In genomic region chr9:77848897-77849296, GRCh38 we compare ENCODE assay signal across 9 cellular contexts.
DNase-seq lines count a peak whose midpoint lies in the region; ATAC-seq and TF ChIP-seq lines count a peak whose summit lies in the region.
"Had no signal": no experiment of that assay in that cellular context is flagged by ENCODE, and none has a peak within 500 bp of the region (broad histone marks: within the 10 kb centered on the region; RNA-seq: fewer than 3 reads in every experiment).

No MANE protein-coding gene starts in this region.

- H4K20me1 ChIP-seq in BLaER1 treated with 17β-estradiol and CSF1 and Interleukin-3, amounts not matched to agents 10 nM and 100 nM: peaks cover 0 to 100% (median 16%) of the 10 kb centered on the region in 11 experiments; a peak in 17 of 22 replicates

- H3K36me3 ChIP-seq in BLaER1 treated with 17β-estradiol and CSF1 and Interleukin-3, amounts not matched to agents 10 nM and 100 nM: peaks cover 0 to 46% (median 0%) of the 10 kb centered on the region in 11 experiments; a peak in 7 of 22 replicates
- no peaks in the 10 kb centered on the region for H3K36me3 ChIP-seq in RWPE2 (ENCODE audit: low read depth)
- no peaks in the 10 kb centered on the region for H3K36me3 ChIP-seq in prostate gland

- H3K4me2 ChIP-seq in BLaER1 treated with 17β-estradiol and CSF1 and Interleukin-3, amounts not matched to agents 10 nM and 100 nM: peak overlapping the region in 6 of 11 experiments; percentile 3 to 81 (median 72); a peak in 8 of 22 replicates

- TF ChIP-seq CTCF in RWPE2 (IDR thresholded peaks at IDR 0.05; ENCODE audit: poor library complexity, severe bottlenecking): no peak
- no peak for TF ChIP-seq CTCF in prostate gland (IDR thresholded peaks at IDR 0.05)

- WGBS in prostate gland: 59% methylated on average over 6 of the region's 6 CpGs

- intact Hi-C loops in posterior cingulate gyrus (cut with DNase I) (loop anchor here (5.0 to 10.0 kb wide), 3 partner anchors 126 to 366 kb away; no protein-coding TSS in a partner anchor), prostate gland (cut with DNase I) (loop anchor here (5.0 kb wide), 1 partner anchor 183 kb away; the partner anchor contains the start of gene GNAQ)

- H3K4me3 ChIP-seq in BLaER1 treated with 17β-estradiol and CSF1 and Interleukin-3, amounts not matched to agents 10 nM and 100 nM: no peak overlapping the region
- H3K4me3 ChIP-seq in RWPE2 (ENCODE audit: severe bottlenecking): no peak overlapping the region
- no peak overlapping the region for H3K4me3 ChIP-seq in prostate gland
- H3K4me3 ChIP-seq: SK-N-MC had no signal

- no peak overlapping the region for H3K9ac ChIP-seq in BLaER1 treated with 17β-estradiol and CSF1 and Interleukin-3, amounts not matched to agents 10 nM and 100 nM

- H3K27ac ChIP-seq in BLaER1 treated with 17β-estradiol and CSF1 and Interleukin-3, amounts not matched to agents 10 nM and 100 nM: peak overlapping the region in 4 of 11 experiments; percentile 4 to 38 (median 20); a peak in 4 of 22 replicates
- H3K27ac ChIP-seq in RWPE2 (ENCODE audit: poor library complexity, severe bottlenecking) (no peak overlapping the region), prostate gland (peak overlapping the region in 1 of 2 donors; percentile 12)
- H3K27ac ChIP-seq: SK-N-MC had no signal

- peak; percentile 91 for ATAC-seq in RWPE2 (ENCODE audit: low read depth)

- peaks cover 16 to 74% (median 34%) of the 10 kb centered on the region in 10 experiments; a peak in 19 of 20 replicates for H3K4me1 ChIP-seq in BLaER1 treated with 17β-estradiol and CSF1 and Interleukin-3, amounts not matched to agents 10 nM and 100 nM
- H3K4me1 ChIP-seq in RWPE2 (ENCODE audit: insufficient read depth, poor library complexity, severe bottlenecking) (peaks cover 6% of the 10 kb centered on the region), prostate gland (replicated peaks) (peaks cover 11% of the 10 kb centered on the region)

- DNase-seq in RWPE2 (ENCODE audit: low spot score) (no peak), fibroblast of the conjunctiva (ENCODE audit: low read depth) (peak; percentile 65), posterior cingulate gyrus (peak in 7 of 10 donors; percentile 29 to 91 (median 43)), prostate gland (ENCODE audit: low spot score) (no peak), NCI-H774 (lab: John Stamatoyannopoulos, UW) (no peak), GM19240 (ENCODE audit: insufficient read length, low spot score) (no peak)
- no peak for DNase-seq in activated effector memory CD4-positive, alpha-beta T cell treated with Interleukin-2 at 50 U/mL for 16 hours

- TF ChIP-seq POLR2A in prostate gland (IDR thresholded peaks at IDR 0.05): no peak

- no peaks in the 10 kb centered on the region for H3K9me3 ChIP-seq in BLaER1 treated with 17β-estradiol and CSF1 and Interleukin-3, amounts not matched to agents 10 nM and 100 nM (replicated peaks in 1 of 11)
- H3K9me3 ChIP-seq in RWPE2 (ENCODE audit: severe bottlenecking) (no peaks in the 10 kb centered on the region), prostate gland (no peaks in the 10 kb centered on the region)

- H3K27me3 ChIP-seq in BLaER1 treated with 17β-estradiol and CSF1 and Interleukin-3, amounts not matched to agents 10 nM and 100 nM: no peaks in the 10 kb centered on the region
- H3K27me3 ChIP-seq in RWPE2 (ENCODE audit: insufficient read depth, poor library complexity, severe bottlenecking): no peaks in the 10 kb centered on the region
- H3K27me3 ChIP-seq in prostate gland (replicated peaks; ENCODE audit: insufficient read depth): no peaks in the 10 kb centered on the region

Comparison
In these comparisons a context has a peak if more than half of its experiments do, and no peak if none do; other contexts are left out.
1. DNase-seq: peak in fibroblast of the conjunctiva (single experiment) and posterior cingulate gyrus (7 of 10); none in RWPE2 (single experiment), activated effector memory CD4-positive, alpha-beta T cell treated with Interleukin-2 at 50 U/mL for 16 hours (single experiment), prostate gland (single experiment), NCI-H774 (single experiment) and GM19240 (single experiment).